Comparison of ENCODE assay signal across 9 cellular contexts in genomic region chr14:99982449-99983250, GRCh38.
DNase-seq lines count a peak whose midpoint lies in the region; ATAC-seq, FAIRE-seq and TF ChIP-seq lines count a peak whose summit lies in the region.
"Had no signal": no experiment of that assay in that cellular context is flagged by ENCODE, and none has a peak within 500 bp of the region (broad histone marks: within the 10 kb centered on the region; RNA-seq: fewer than 3 reads in every experiment).

No MANE protein-coding gene starts in this region.

- H3K4me2 ChIP-seq in DND-41 (ENCODE audit: insufficient read depth, low read length): peak overlapping the region; percentile 37

- H3K36me3 ChIP-seq in DND-41 (ENCODE audit: insufficient read depth, low read length) (peaks cover 7% of the 10 kb centered on the region), H7 (replicated peaks; ENCODE audit: control insufficient read depth, insufficient read depth, low read length) (no peaks in the 10 kb centered on the region), adipocyte (ENCODE audit: control insufficient read depth, insufficient read depth, low read length, severe bottlenecking) (no peaks in the 10 kb centered on the region), small intestine (ENCODE audit: control insufficient read depth in 2 of 2, insufficient read depth in 2 of 2, low read length in 2 of 2) (no peaks in the 10 kb centered on the region)

- peak; percentile 92 for ATAC-seq in DND-41 (ENCODE audit: insufficient read depth, low read depth)
- ATAC-seq in left ventricle myocardium superior: peak; percentile 90

- H3K4me3 ChIP-seq in DND-41 (ENCODE audit: low read depth in 1 of 2, low read length in 2 of 2) (no peak overlapping the region), H7 (ENCODE audit: insufficient read depth, low read depth, low read length) (no peak overlapping the region), adipocyte (ENCODE audit: low read length) (no peak overlapping the region), small intestine (ENCODE audit: low read depth in 1 of 2, low read length in 2 of 2) (no peak overlapping the region)

- no peak overlapping the region for H2AFZ ChIP-seq in DND-41 (ENCODE audit: low read depth, low read length)

- intact Hi-C loops in left ventricle myocardium superior (cut with micrococcal nuclease): loop anchor here (5.0 kb wide), 1 partner anchor 125 kb away; no protein-coding TSS in a partner anchor

- peaks cover 29% of the 10 kb centered on the region; the same call in 1 of the 2 replicates for H4K20me1 ChIP-seq in DND-41 (ENCODE audit: insufficient read depth, low read length)

- TF ChIP-seq CTCF in DND-41 (IDR thresholded peaks at IDR 0.05; ENCODE audit: borderline replicate concordance, extremely low read depth, low read length, poor library complexity, severe bottlenecking): peak; percentile 94

- H3K27me3 ChIP-seq in DND-41 (ENCODE audit: insufficient read depth, low read length, poor library complexity) (no peaks in the 10 kb centered on the region), H7 (ENCODE audit: control insufficient read depth, insufficient read depth, low read length) (no peaks in the 10 kb centered on the region), adipocyte (replicated peaks; ENCODE audit: control insufficient read depth, insufficient read depth, low read length) (no peaks in the 10 kb centered on the region), small intestine (ENCODE audit: control insufficient read depth in 2 of 2, insufficient read depth in 2 of 2, low read length in 2 of 2) (no peaks in the 10 kb centered on the region)

- peak; percentile 76 for DNase-seq in DND-41
- DNase-seq in H7: peak; percentile 84
- peak; percentile 66 for DNase-seq in NCI-H1105 (lab: John Stamatoyannopoulos, UW)
- peak; percentile 65 for DNase-seq in SW480 (ENCODE audit: low spot score)
- DNase-seq in adipocyte (ENCODE audit: low read depth): peak; percentile 85
- DNase-seq in left ventricle myocardium superior: peak; percentile 29
- peak; percentile 70 for DNase-seq in small intestine
- DNase-seq in islet precursor cell: no peak

- H3K9ac ChIP-seq in DND-41 (ENCODE audit: low read depth, low read length) (peak overlapping the region; percentile 39), adipocyte (ENCODE audit: low read length) (peak overlapping the region; percentile 32)

- H3K9me3 ChIP-seq in DND-41 (ENCODE audit: insufficient read depth, low read length, severe bottlenecking) (peaks cover 2% of the 10 kb centered on the region), adipocyte (ENCODE audit: control insufficient read depth, low read length) (no peaks in the 10 kb centered on the region), small intestine (ENCODE audit: control insufficient read depth, low read depth) (no peaks in the 10 kb centered on the region)

- WGBS in small intestine, 3 donors: 13 to 24% (median 17%) methylated on average over 5 of the region's 5 CpGs

- H3K4me1 ChIP-seq in DND-41 (ENCODE audit: insufficient read depth, low read length): peaks cover 29% of the 10 kb centered on the region
- peaks cover 23% of the 10 kb centered on the region for H3K4me1 ChIP-seq in adipocyte (ENCODE audit: control insufficient read depth, insufficient read depth, low read length)
- no peaks in the 10 kb centered on the region for H3K4me1 ChIP-seq in small intestine (ENCODE audit: control insufficient read depth in 2 of 2, insufficient read depth in 1 of 2, low read depth in 1 of 2, low read length in 1 of 2)

- peaks cover 98% of the 10 kb centered on the region for H3K79me2 ChIP-seq in DND-41 (ENCODE audit: insufficient read depth, low read length)

- peak; percentile 5 for FAIRE-seq in small intestine (lab: Jason Lieb, UNC)

- H3K27ac ChIP-seq in DND-41 (ENCODE audit: low read length) (peak overlapping the region; percentile 71), small intestine (ENCODE audit: low read depth in 1 of 2, low read length in 1 of 2) (no peak overlapping the region)
- H3K27ac ChIP-seq: epithelial cell of prostate had no signal
